ENCODE assay signal across 1 cellular context in the genomic region with DNA sequence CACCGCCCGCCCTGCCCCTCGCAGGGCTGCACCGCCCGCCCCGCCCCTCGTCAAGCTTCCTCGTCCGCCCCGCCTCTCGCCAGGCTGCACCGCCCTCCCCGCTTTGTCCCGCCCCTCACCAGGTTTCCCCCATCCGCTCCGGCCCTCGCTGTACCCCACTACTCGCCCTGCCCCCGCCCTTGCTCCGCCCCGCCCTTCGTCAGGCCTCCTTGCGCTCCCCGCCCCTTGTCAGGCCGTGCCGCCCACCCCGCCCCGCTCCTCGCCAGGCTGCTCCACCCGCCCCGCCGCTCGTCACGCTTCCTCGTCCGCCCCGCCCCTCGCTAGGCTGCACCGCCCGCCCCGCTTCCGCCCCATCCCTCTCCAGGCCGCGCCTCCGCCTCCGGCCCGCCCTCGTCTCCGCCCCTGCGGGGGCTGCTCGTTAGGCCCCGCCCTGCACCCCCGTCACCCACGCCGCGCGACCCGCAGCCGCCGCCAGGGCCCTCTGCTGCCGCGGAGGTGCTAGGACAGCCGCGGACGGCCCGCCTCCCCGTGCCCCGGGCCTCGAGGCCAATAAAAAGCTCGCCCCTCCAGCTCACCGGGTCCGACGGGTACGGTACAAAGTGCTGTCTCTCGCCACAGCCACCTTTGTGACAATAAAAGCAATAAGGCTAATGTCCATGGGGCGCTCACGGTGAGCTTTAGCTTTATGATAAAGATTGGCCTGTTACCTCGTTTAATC.
TF ChIP-seq lines count a peak whose summit lies in the region.

No MANE protein-coding gene starts in this region.

TF ChIP-seq in HepG2, 621 proteins besides CTCF, POLR2A, EP300 and RAD21 (continued from another document and continues in another):
- TF ChIP-seq ZBTB38 (CRISPR knock-in tag; IDR thresholded peaks at IDR 0.05) (no peak), DNMT1 (CRISPR knock-in tag; IDR thresholded peaks at IDR 0.05) (no peak), MBD4 (IDR thresholded peaks at IDR 0.05; ENCODE audit: borderline replicate concordance, low read length) (no peak), ZNF776 (CRISPR knock-in tag; IDR thresholded peaks at IDR 0.05) (no peak), IKZF1 (IDR thresholded peaks at IDR 0.05) (no peak), TBL1XR1 (IDR thresholded peaks at IDR 0.05; ENCODE audit: borderline replicate concordance, low read length, partially characterized antibody) (peak; percentile 41), U2AF2 (IDR thresholded peaks at IDR 0.05; ENCODE audit: low read depth, low read length) (no peak), GPN1 (CRISPR knock-in tag; IDR thresholded peaks at IDR 0.05; ENCODE audit: borderline replicate concordance) (no peak), ZNF564 (CRISPR knock-in tag; IDR thresholded peaks at IDR 0.05) (0 out of 2 replicates have a peak, but pooled peaks have one; percentile 21), ZNF549 (CRISPR knock-in tag; IDR thresholded peaks at IDR 0.05) (no peak), ELF1 (CRISPR knock-in tag; IDR thresholded peaks at IDR 0.05) (no peak; the same call in 1 of the 2 replicates), ZSCAN9 (CRISPR knock-in tag; IDR thresholded peaks at IDR 0.05; ENCODE audit: borderline replicate concordance) (no peak), NCOA1 (CRISPR knock-in tag; IDR thresholded peaks at IDR 0.05) (no peak), ZNF674 (CRISPR knock-in tag; IDR thresholded peaks at IDR 0.05; ENCODE audit: low read depth) (no peak), NONO (IDR thresholded peaks at IDR 0.05) (no peak), NONO (CRISPR knock-in tag; conservative IDR thresholded peaks at IDR 0.05) (peak; percentile 81), SMAD9 (CRISPR knock-in tag; IDR thresholded peaks at IDR 0.05) (no peak), SP1 (IDR thresholded peaks at IDR 0.05) (0 out of 2 replicates have a peak, but pooled peaks have one; percentile 54), SP1 (CRISPR knock-in tag; IDR thresholded peaks at IDR 0.05) (peak; percentile 37; the same call in 1 of the 2 replicates), RNF2 (conservative IDR thresholded peaks at IDR 0.05; ENCODE audit: low read depth) (peak; percentile 83), ZNF264 (CRISPR knock-in tag; IDR thresholded peaks at IDR 0.05) (0 out of 2 replicates have a peak, but pooled peaks have one; percentile 31), JUN (CRISPR knock-in tag; IDR thresholded peaks at IDR 0.05) (peak; percentile 32; the same call in 1 of the 2 replicates), SPEN (CRISPR knock-in tag; IDR thresholded peaks at IDR 0.05; ENCODE audit: low read depth) (peak; percentile 75), ONECUT2 (CRISPR knock-in tag; IDR thresholded peaks at IDR 0.05) (no peak), DR1 (CRISPR knock-in tag; IDR thresholded peaks at IDR 0.05) (peak; percentile 33; the same call in 1 of the 2 replicates), SRY (CRISPR knock-in tag; IDR thresholded peaks at IDR 0.05) (peak; percentile 69; the same call in 1 of the 2 replicates), POGZ (CRISPR knock-in tag; IDR thresholded peaks at IDR 0.05) (peak; percentile 63; the same call in 1 of the 2 replicates)
- TF ChIP-seq, protein P1, sequence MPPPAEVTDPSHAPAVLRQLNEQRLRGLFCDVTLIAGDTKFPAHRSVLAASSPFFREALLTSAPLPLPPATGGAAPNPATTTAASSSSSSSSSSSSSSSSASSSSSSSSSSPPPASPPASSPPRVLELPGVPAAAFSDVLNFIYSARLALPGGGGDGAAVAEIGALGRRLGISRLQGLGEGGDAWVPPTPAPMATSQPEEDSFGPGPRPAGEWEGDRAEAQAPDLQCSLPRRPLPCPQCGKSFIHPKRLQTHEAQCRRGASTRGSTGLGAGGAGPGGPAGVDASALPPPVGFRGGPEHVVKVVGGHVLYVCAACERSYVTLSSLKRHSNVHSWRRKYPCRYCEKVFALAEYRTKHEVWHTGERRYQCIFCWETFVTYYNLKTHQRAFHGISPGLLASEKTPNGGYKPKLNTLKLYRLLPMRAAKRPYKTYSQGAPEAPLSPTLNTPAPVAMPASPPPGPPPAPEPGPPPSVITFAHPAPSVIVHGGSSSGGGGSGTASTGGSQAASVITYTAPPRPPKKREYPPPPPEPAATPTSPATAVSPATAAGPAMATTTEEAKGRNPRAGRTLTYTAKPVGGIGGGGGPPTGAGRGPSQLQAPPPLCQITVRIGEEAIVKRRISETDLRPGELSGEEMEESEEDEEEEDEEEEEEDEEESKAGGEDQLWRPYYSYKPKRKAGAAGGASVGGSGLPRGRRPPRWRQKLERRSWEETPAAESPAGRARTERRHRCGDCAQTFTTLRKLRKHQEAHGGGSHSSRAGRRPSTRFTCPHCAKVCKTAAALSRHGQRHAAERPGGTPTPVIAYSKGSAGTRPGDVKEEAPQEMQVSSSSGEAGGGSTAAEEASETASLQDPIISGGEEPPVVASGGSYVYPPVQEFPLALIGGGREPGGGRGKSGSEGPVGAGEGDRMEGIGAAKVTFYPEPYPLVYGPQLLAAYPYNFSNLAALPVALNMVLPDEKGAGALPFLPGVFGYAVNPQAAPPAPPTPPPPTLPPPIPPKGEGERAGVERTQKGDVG (CRISPR knock-in tag; IDR thresholded peaks at IDR 0.05; ENCODE audit: borderline replicate concordance), result no peak
- TF ChIP-seq, protein P2, sequence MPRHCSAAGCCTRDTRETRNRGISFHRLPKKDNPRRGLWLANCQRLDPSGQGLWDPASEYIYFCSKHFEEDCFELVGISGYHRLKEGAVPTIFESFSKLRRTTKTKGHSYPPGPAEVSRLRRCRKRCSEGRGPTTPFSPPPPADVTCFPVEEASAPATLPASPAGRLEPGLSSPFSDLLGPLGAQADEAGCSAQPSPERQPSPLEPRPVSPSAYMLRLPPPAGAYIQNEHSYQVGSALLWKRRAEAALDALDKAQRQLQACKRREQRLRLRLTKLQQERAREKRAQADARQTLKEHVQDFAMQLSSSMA (CRISPR knock-in tag; IDR thresholded peaks at IDR 0.05), result peak; percentile 82; the same call in 1 of the 2 replicates
- TF ChIP-seq, protein P3, sequence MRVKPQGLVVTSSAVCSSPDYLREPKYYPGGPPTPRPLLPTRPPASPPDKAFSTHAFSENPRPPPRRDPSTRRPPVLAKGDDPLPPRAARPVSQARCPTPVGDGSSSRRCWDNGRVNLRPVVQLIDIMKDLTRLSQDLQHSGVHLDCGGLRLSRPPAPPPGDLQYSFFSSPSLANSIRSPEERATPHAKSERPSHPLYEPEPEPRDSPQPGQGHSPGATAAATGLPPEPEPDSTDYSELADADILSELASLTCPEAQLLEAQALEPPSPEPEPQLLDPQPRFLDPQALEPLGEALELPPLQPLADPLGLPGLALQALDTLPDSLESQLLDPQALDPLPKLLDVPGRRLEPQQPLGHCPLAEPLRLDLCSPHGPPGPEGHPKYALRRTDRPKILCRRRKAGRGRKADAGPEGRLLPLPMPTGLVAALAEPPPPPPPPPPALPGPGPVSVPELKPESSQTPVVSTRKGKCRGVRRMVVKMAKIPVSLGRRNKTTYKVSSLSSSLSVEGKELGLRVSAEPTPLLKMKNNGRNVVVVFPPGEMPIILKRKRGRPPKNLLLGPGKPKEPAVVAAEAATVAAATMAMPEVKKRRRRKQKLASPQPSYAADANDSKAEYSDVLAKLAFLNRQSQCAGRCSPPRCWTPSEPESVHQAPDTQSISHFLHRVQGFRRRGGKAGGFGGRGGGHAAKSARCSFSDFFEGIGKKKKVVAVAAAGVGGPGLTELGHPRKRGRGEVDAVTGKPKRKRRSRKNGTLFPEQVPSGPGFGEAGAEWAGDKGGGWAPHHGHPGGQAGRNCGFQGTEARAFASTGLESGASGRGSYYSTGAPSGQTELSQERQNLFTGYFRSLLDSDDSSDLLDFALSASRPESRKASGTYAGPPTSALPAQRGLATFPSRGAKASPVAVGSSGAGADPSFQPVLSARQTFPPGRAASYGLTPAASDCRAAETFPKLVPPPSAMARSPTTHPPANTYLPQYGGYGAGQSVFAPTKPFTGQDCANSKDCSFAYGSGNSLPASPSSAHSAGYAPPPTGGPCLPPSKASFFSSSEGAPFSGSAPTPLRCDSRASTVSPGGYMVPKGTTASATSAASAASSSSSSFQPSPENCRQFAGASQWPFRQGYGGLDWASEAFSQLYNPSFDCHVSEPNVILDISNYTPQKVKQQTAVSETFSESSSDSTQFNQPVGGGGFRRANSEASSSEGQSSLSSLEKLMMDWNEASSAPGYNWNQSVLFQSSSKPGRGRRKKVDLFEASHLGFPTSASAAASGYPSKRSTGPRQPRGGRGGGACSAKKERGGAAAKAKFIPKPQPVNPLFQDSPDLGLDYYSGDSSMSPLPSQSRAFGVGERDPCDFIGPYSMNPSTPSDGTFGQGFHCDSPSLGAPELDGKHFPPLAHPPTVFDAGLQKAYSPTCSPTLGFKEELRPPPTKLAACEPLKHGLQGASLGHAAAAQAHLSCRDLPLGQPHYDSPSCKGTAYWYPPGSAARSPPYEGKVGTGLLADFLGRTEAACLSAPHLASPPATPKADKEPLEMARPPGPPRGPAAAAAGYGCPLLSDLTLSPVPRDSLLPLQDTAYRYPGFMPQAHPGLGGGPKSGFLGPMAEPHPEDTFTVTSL (CRISPR knock-in tag; IDR thresholded peaks at IDR 0.05; ENCODE audit: borderline replicate concordance), result no peak
- TF ChIP-seq, protein P4, sequence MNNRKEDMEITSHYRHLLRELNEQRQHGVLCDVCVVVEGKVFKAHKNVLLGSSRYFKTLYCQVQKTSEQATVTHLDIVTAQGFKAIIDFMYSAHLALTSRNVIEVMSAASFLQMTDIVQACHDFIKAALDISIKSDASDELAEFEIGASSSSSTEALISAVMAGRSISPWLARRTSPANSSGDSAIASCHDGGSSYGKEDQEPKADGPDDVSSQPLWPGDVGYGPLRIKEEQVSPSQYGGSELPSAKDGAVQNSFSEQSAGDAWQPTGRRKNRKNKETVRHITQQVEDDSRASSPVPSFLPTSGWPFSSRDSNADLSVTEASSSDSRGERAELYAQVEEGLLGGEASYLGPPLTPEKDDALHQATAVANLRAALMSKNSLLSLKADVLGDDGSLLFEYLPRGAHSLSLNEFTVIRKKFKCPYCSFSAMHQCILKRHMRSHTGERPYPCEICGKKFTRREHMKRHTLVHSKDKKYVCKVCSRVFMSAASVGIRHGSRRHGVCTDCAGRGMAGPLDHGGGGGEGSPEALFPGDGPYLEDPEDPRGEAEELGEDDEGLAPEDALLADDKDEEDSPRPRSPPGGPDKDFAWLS (CRISPR knock-in tag; IDR thresholded peaks at IDR 0.05; ENCODE audit: borderline replicate concordance), result no peak
- TF ChIP-seq, protein P5, sequence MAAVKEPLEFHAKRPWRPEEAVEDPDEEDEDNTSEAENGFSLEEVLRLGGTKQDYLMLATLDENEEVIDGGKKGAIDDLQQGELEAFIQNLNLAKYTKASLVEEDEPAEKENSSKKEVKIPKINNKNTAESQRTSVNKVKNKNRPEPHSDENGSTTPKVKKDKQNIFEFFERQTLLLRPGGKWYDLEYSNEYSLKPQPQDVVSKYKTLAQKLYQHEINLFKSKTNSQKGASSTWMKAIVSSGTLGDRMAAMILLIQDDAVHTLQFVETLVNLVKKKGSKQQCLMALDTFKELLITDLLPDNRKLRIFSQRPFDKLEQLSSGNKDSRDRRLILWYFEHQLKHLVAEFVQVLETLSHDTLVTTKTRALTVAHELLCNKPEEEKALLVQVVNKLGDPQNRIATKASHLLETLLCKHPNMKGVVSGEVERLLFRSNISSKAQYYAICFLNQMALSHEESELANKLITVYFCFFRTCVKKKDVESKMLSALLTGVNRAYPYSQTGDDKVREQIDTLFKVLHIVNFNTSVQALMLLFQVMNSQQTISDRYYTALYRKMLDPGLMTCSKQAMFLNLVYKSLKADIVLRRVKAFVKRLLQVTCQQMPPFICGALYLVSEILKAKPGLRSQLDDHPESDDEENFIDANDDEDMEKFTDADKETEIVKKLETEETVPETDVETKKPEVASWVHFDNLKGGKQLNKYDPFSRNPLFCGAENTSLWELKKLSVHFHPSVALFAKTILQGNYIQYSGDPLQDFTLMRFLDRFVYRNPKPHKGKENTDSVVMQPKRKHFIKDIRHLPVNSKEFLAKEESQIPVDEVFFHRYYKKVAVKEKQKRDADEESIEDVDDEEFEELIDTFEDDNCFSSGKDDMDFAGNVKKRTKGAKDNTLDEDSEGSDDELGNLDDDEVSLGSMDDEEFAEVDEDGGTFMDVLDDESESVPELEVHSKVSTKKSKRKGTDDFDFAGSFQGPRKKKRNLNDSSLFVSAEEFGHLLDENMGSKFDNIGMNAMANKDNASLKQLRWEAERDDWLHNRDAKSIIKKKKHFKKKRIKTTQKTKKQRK (IDR thresholded peaks at IDR 0.05; ENCODE audit: low read length), result no peak
- TF ChIP-seq, protein P6, sequence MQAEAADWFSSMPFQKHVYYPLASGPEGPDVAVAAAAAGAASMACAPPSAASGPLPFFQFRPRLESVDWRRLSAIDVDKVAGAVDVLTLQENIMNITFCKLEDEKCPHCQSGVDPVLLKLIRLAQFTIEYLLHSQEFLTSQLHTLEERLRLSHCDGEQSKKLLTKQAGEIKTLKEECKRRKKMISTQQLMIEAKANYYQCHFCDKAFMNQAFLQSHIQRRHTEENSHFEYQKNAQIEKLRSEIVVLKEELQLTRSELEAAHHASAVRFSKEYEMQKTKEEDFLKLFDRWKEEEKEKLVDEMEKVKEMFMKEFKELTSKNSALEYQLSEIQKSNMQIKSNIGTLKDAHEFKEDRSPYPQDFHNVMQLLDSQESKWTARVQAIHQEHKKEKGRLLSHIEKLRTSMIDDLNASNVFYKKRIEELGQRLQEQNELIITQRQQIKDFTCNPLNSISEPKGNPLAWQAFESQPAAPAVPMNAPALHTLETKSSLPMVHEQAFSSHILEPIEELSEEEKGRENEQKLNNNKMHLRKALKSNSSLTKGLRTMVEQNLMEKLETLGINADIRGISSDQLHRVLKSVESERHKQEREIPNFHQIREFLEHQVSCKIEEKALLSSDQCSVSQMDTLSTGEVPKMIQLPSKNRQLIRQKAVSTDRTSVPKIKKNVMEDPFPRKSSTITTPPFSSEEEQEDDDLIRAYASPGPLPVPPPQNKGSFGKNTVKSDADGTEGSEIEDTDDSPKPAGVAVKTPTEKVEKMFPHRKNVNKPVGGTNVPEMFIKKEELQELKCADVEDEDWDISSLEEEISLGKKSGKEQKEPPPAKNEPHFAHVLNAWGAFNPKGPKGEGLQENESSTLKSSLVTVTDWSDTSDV (CRISPR knock-in tag; IDR thresholded peaks at IDR 0.05), result no peak
- TF ChIP-seq, protein P7, sequence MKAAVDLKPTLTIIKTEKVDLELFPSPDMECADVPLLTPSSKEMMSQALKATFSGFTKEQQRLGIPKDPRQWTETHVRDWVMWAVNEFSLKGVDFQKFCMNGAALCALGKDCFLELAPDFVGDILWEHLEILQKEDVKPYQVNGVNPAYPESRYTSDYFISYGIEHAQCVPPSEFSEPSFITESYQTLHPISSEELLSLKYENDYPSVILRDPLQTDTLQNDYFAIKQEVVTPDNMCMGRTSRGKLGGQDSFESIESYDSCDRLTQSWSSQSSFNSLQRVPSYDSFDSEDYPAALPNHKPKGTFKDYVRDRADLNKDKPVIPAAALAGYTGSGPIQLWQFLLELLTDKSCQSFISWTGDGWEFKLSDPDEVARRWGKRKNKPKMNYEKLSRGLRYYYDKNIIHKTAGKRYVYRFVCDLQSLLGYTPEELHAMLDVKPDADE (CRISPR knock-in tag; IDR thresholded peaks at IDR 0.05), result no peak
- TF ChIP-seq, protein P8, sequence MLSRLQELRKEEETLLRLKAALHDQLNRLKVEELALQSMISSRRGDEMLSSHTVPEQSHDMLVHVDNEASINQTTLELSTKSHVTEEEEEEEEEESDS (CRISPR knock-in tag; IDR thresholded peaks at IDR 0.05; ENCODE audit: borderline replicate concordance), result no peak
- TF ChIP-seq, protein P9, sequence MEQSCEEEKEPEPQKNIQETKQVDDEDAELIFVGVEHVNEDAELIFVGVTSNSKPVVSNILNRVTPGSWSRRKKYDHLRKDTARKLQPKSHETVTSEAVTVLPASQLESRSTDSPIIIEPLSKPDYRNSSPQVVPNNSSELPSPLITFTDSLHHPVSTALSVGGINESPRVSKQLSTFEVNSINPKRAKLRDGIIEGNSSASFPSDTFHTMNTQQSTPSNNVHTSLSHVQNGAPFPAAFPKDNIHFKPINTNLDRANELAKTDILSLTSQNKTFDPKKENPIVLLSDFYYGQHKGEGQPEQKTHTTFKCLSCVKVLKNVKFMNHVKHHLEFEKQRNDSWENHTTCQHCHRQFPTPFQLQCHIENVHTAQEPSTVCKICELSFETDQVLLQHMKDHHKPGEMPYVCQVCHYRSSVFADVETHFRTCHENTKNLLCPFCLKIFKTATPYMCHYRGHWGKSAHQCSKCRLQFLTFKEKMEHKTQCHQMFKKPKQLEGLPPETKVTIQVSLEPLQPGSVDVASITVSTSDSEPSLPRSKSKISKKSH (CRISPR knock-in tag; IDR thresholded peaks at IDR 0.05; ENCODE audit: borderline replicate concordance), result no peak
